Comparison of ENCODE assay signal across 10 cellular contexts in the genomic region with DNA sequence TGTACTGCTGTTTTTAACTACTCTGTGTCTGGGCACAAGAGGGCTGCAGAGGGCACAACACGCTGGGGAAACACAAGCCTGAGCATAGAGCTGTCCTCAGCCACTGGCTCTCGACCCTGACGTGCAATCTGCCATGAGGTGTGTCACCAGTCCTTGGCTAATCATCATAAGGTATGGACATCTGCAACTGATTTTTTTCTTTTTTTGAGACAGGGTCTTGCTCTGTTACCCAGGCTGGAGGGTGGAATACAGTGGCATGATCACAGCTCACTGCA. TPM values are rescaled to one million over a fixed set of nuclear protein-coding genes. Genes with fewer than 3 reads are reported as not detected.
DNase-seq lines count a peak whose midpoint lies in the region; ATAC-seq and TF ChIP-seq lines count a peak whose summit lies in the region.
"Had no signal": no experiment of that assay in that cellular context is flagged by ENCODE, and none has a peak within 500 bp of the region (broad histone marks: within the 10 kb centered on the region; RNA-seq: fewer than 3 reads in every experiment).

No MANE protein-coding gene starts in this region.

- H3K4me2 ChIP-seq in neural progenitor cell, result no peak overlapping the region

- DNase-seq in right atrium auricular region (ENCODE audit: low spot score) (no peak), Right ventricle myocardium inferior (ENCODE audit: missing footprints) (no peak), neural progenitor cell (ENCODE audit: low spot score) (no peak), vagina (ENCODE audit: extremely low spot score in 2 of 2) (no peak), NCI-H2107 treated with DMSO at 0.1 percent for 48 hours (lab: John Stamatoyannopoulos, UW; ENCODE audit: unreplicated experiment) (no peak)
- DNase-seq in effector memory CD8-positive, alpha-beta T cell, result no peak
- DNase-seq: MM.1S, mucosa of descending colon had no signal

- TF ChIP-seq CTCF in right atrium auricular region (IDR thresholded peaks at IDR 0.05) (no peak), neural progenitor cell (IDR thresholded peaks at IDR 0.05) (no peak), vagina (IDR thresholded peaks at IDR 0.05) (no peak)

- peak overlapping the region; percentile 56 to 94 for H3K27ac Mint-ChIP-seq in effector memory CD8-positive, alpha-beta T cell
- peak overlapping the region; percentile 50 for H3K27ac Mint-ChIP-seq in neural progenitor cell

- peak overlapping the region; percentile 91 to 99 for H3K27ac ChIP-seq in right atrium auricular region
- no peak overlapping the region for H3K27ac ChIP-seq in neural progenitor cell
- H3K27ac ChIP-seq in vagina, result peak overlapping the region; percentile 85

- no peaks in the 10 kb centered on the region for H3K9me3 Mint-ChIP-seq in effector memory CD8-positive, alpha-beta T cell
- no peaks in the 10 kb centered on the region for H3K9me3 Mint-ChIP-seq in neural progenitor cell

- H3K36me3 Mint-ChIP-seq in effector memory CD8-positive, alpha-beta T cell (ENCODE audit: insufficient read depth), result peaks cover 42% of the 10 kb centered on the region
- H3K36me3 Mint-ChIP-seq in neural progenitor cell, result no peaks in the 10 kb centered on the region

- ATAC-seq in Right ventricle myocardium inferior (no peak), GM21367 (IDR thresholded peaks at IDR 0.05; ENCODE audit: unreplicated experiment) (no peak), HG02798 (IDR thresholded peaks at IDR 0.05; ENCODE audit: poor library complexity, unreplicated experiment) (no peak)
- ATAC-seq in effector memory CD8-positive, alpha-beta T cell (replicated peaks), result no peak
- ATAC-seq: mucosa of descending colon had no signal

- peaks cover 26% of the 10 kb centered on the region for H3K79me2 ChIP-seq in neural progenitor cell (ENCODE audit: low read depth)

- peaks cover 7 to 100% of the 10 kb centered on the region in 2 donors for H3K4me1 ChIP-seq in right atrium auricular region
- H3K4me1 ChIP-seq in neural progenitor cell, result peaks cover 29% of the 10 kb centered on the region
- H3K4me1 ChIP-seq in vagina, result peaks cover 100% of the 10 kb centered on the region

- H3K4me3 ChIP-seq in right atrium auricular region, result no peak overlapping the region
- no peak overlapping the region for H3K4me3 ChIP-seq in neural progenitor cell
- H3K4me3 ChIP-seq in vagina, result no peak overlapping the region
- H3K4me3 ChIP-seq: mucosa of descending colon had no signal

- peaks cover 79% of the 10 kb centered on the region for H4K20me1 ChIP-seq in neural progenitor cell (ENCODE audit: low read depth)

- peak overlapping the region; percentile 57 to 65 for H3K4me3 Mint-ChIP-seq in effector memory CD8-positive, alpha-beta T cell
- H3K4me3 Mint-ChIP-seq in neural progenitor cell, result no peak overlapping the region

- H3K27me3 ChIP-seq in right atrium auricular region (no peaks in the 10 kb centered on the region), neural progenitor cell (no peaks in the 10 kb centered on the region), vagina (no peaks in the 10 kb centered on the region)

- H3K36me3 ChIP-seq in right atrium auricular region (no peaks in the 10 kb centered on the region), neural progenitor cell (no peaks in the 10 kb centered on the region), vagina (no peaks in the 10 kb centered on the region)

- H3F3A ChIP-seq in neural progenitor cell (ENCODE audit: low read depth), result peaks cover 23% of the 10 kb centered on the region

- peaks cover 79 to 82% of the 10 kb centered on the region in 2 donors for H3K4me1 Mint-ChIP-seq in effector memory CD8-positive, alpha-beta T cell (ENCODE audit: low read depth in 2 of 2)
- H3K4me1 Mint-ChIP-seq in neural progenitor cell, result peaks cover 61% of the 10 kb centered on the region

- intact Hi-C loops in Right ventricle myocardium inferior (cut with DNase I), result no loop called here
- intact Hi-C loops in vagina (cut with DNase I), result no loop called here

- no peak for TF ChIP-seq POLR2A in vagina (IDR thresholded peaks at IDR 0.05)

- H3K27me3 Mint-ChIP-seq in effector memory CD8-positive, alpha-beta T cell, result no peaks in the 10 kb centered on the region
- peaks cover 2% of the 10 kb centered on the region for H3K27me3 Mint-ChIP-seq in neural progenitor cell (ENCODE audit: insufficient read depth, low read depth)

- H3K9me3 ChIP-seq in right atrium auricular region (no peaks in the 10 kb centered on the region), neural progenitor cell (ENCODE audit: low read depth) (no peaks in the 10 kb centered on the region), vagina (no peaks in the 10 kb centered on the region)
- H3K9me3 ChIP-seq: mucosa of descending colon had no signal

- no peak overlapping the region for H3K9ac ChIP-seq in neural progenitor cell

- no peak overlapping the region for H2AFZ ChIP-seq in neural progenitor cell (replicated peaks)

RNA-seq across cellular contexts. Expression of gene PXN, which starts 29.5 kb away (rescaled TPM):
- total RNA-seq in right atrium auricular region, result 10 to 100 TPM; 34.7 to 76.7 TPM
- total RNA-seq in Right ventricle myocardium inferior, result 63.7 TPM
- total RNA-seq in neural progenitor cell (ENCODE audit: low replicate concordance), result 8.2 and 19.3 TPM in 2 replicates
- 95.3 TPM for total RNA-seq in vagina

RNA-seq across cellular contexts. Expression of gene RPLP0, which starts 35.1 kb away (rescaled TPM):
- total RNA-seq in right atrium auricular region (1,000 to 10,000 TPM in 1 of 2 donors, 100 to 1,000 TPM in 1; 846 to 1,862 TPM), Right ventricle myocardium inferior (892 TPM), neural progenitor cell (ENCODE audit: low replicate concordance) (7,069 and 9,364 TPM in 2 replicates), vagina (2,837 TPM)

RNA-seq across cellular contexts. Expression of gene GCN1, which starts 41.5 kb away (rescaled TPM):
- total RNA-seq in right atrium auricular region (10 to 100 TPM; 28.3 to 36.0 TPM), Right ventricle myocardium inferior (35.7 TPM), neural progenitor cell (ENCODE audit: low replicate concordance) (60.9 and 74.3 TPM in 2 replicates), vagina (62.6 TPM)

RNA-seq across cellular contexts. Expression of gene RNU4-2, which starts 55.6 kb away (rescaled TPM):
- not detected for total RNA-seq in right atrium auricular region
- 12,991 TPM for total RNA-seq in Right ventricle myocardium inferior
- total RNA-seq in neural progenitor cell (ENCODE audit: low replicate concordance), result under 0.01 TPM in 1 of 2 replicates, not detected in the other
- total RNA-seq in vagina, result under 0.01 TPM

RNA-seq across cellular contexts. Expression of gene RNU4-1, which starts 57.0 kb away (rescaled TPM):
- total RNA-seq in right atrium auricular region, result not detected
- 1,499 TPM for total RNA-seq in Right ventricle myocardium inferior
- under 0.01 TPM in 2 replicates for total RNA-seq in neural progenitor cell (ENCODE audit: low replicate concordance)
- total RNA-seq in vagina, result under 0.01 TPM
